ENCODE assay signal across 22 cellular contexts in genomic region chr2:33093293-33093692, GRCh38.
"Had no signal": no experiment of that assay in that cellular context is flagged by ENCODE, and none has a peak within 500 bp of the region (broad histone marks: within the 10 kb centered on the region; RNA-seq: fewer than 3 reads in every experiment).

No MANE protein-coding gene starts in this region.

- H3K36me3 ChIP-seq: esophagus squamous epithelium, neutrophil, pancreas, spleen, transverse colon, vagina had no signal

- DNase-seq: cortex of kidney; effector memory CD8-positive, alpha-beta T cell; erythroblast; esophagus squamous epithelium; kidney; naive B cell; pancreas; retina; spleen; stimulated activated CD4-positive, alpha-beta T cell treated with anti-CD3 and anti-CD28 coated beads, Interleukin-4, amount 100 ng/mL, for 4 hours; stimulated activated naive CD8-positive, alpha-beta T cell treated with anti-CD3 and anti-CD28 coated beads, Interleukin-15, Interleukin-2, amounts not matched to agents 100 U/mL and 50 U/mL, for 24 hours; substantia nigra; testis; transverse colon had no signal

- H3K27ac ChIP-seq: esophagus squamous epithelium, neutrophil, pancreas, skin epidermis, spleen, transverse colon, vagina had no signal

- H3K27me3 ChIP-seq: neutrophil, pancreas, spleen, testis, transverse colon, vagina had no signal

- H3K9me3 ChIP-seq: esophagus squamous epithelium, neutrophil, pancreas, testis, vagina had no signal

- H3K4me1 ChIP-seq: esophagus squamous epithelium, pancreas, spleen, testis, transverse colon had no signal

- H3K4me3 ChIP-seq: esophagus squamous epithelium, lung, pancreas, skin epidermis, spleen, testis, transverse colon, vagina had no signal

- FAIRE-seq: endometrium, frontal cortex, kidney, pancreas had no signal

- ATAC-seq: effector memory CD8-positive, alpha-beta T cell; natural killer cell treated with Interleukin-12 subunit alpha and Interleukin-12 subunit beta and Interleukin-15 and Interleukin-18, amount 100 ng/mL, for 72 hours; pancreas; stimulated activated memory B cell treated with anti-CD40 and anti-IgM and Interleukin-4, amounts not matched to agents 10 μg/mL and 1 μg/mL and 100 μg/mL, for 72 hours; stimulated activated naive CD8-positive, alpha-beta T cell treated with anti-CD3 and anti-CD28 coated beads, Interleukin-15, Interleukin-2, amounts not matched to agents 100 U/mL and 50 U/mL, for 24 hours had no signal
